In genomic region chr18:2997846-2998599, GRCh38 we compare ENCODE assay signal across 9 cellular contexts.
A peak's percentile ranks its signal among the peaks of the same experiment; 100 is the strongest.
DNase-seq lines count a peak whose midpoint lies in the region; ATAC-seq and TF ChIP-seq lines count a peak whose summit lies in the region.
"Had no signal": no experiment of that assay in that cellular context is flagged by ENCODE, and none has a peak within 500 bp of the region (broad histone marks: within the 10 kb centered on the region; RNA-seq: fewer than 3 reads in every experiment).

No MANE protein-coding gene starts in this region.

- H3K27me3 Mint-ChIP-seq in stimulated activated naive CD8-positive, alpha-beta T cell treated with anti-CD3 and anti-CD28 coated beads, Interleukin-15, amount 100 ng/mL, for 72 hours: no peaks in the 10 kb centered on the region

- peak overlapping the region; percentile 13 for H3K9ac ChIP-seq in Loucy (ENCODE audit: low read depth, low read length, poor library complexity, severe bottlenecking)

- peak overlapping the region; percentile 78 for H3K27ac ChIP-seq in layer of hippocampus (ENCODE audit: low read depth, low read length)
- H3K27ac ChIP-seq: SK-N-MC had no signal

- DNase-seq in amniotic epithelial cell (ENCODE audit: low read depth): peak; percentile 65
- DNase-seq in stimulated activated naive CD8-positive, alpha-beta T cell treated with anti-CD3 and anti-CD28 coated beads, Interleukin-15, amount 100 ng/mL, for 72 hours: no peak
- no peak for DNase-seq in NCI-H1092 (lab: John Stamatoyannopoulos, UW)
- no peak for DNase-seq in cortex of kidney (lab: John Stamatoyannopoulos, UW)

- peaks cover 8% of the 10 kb centered on the region for H4K20me1 ChIP-seq in Loucy (ENCODE audit: insufficient read depth, low read length, poor library complexity, severe bottlenecking)

- no peak overlapping the region for H2AFZ ChIP-seq in Loucy (ENCODE audit: low read length)

- peak overlapping the region in 1 of 2 donors; percentile 89 for H3K27ac Mint-ChIP-seq in stimulated activated naive CD8-positive, alpha-beta T cell treated with anti-CD3 and anti-CD28 coated beads, Interleukin-15, amount 100 ng/mL, for 72 hours

- H3K9me3 Mint-ChIP-seq in stimulated activated naive CD8-positive, alpha-beta T cell treated with anti-CD3 and anti-CD28 coated beads, Interleukin-15, amount 100 ng/mL, for 72 hours: no peaks in the 10 kb centered on the region

- peaks cover 12% of the 10 kb centered on the region; the same call in 1 of the 2 replicates for H3K36me3 ChIP-seq in Loucy (ENCODE audit: insufficient read depth, low read length)

- peak overlapping the region; percentile 5 for H3K4me3 ChIP-seq in Loucy (ENCODE audit: low read length, poor library complexity, severe bottlenecking)
- H3K4me3 ChIP-seq: SK-N-MC had no signal

- H3K4me1 ChIP-seq in Loucy (ENCODE audit: insufficient read depth, low read length, poor library complexity, severe bottlenecking): peaks cover 49% of the 10 kb centered on the region

- no peaks in the 10 kb centered on the region for H3K27me3 ChIP-seq in Loucy (ENCODE audit: insufficient read depth, low read length, poor library complexity, severe bottlenecking)
- no peaks in the 10 kb centered on the region for H3K27me3 ChIP-seq in layer of hippocampus (ENCODE audit: control insufficient read depth, insufficient read depth, low read length)

- no peaks in the 10 kb centered on the region for H3K9me3 ChIP-seq in Loucy (ENCODE audit: insufficient read depth, low read depth, low read length)

- no peak for TF ChIP-seq CTCF in Loucy (conservative IDR thresholded peaks at IDR 0.05; ENCODE audit: low read length)

- H3K4me1 Mint-ChIP-seq in stimulated activated naive CD8-positive, alpha-beta T cell treated with anti-CD3 and anti-CD28 coated beads, Interleukin-15, amount 100 ng/mL, for 72 hours: peaks cover 76% of the 10 kb centered on the region

- peak overlapping the region; percentile 38 to 77 for H3K4me3 Mint-ChIP-seq in stimulated activated naive CD8-positive, alpha-beta T cell treated with anti-CD3 and anti-CD28 coated beads, Interleukin-15, amount 100 ng/mL, for 72 hours

- no peaks in the 10 kb centered on the region for H3F3A ChIP-seq in Loucy (ENCODE audit: low read depth)

- no peaks in the 10 kb centered on the region for H3K9me2 ChIP-seq in Loucy (replicated peaks; ENCODE audit: low read depth, low read length)

- peaks cover 96% of the 10 kb centered on the region for H3K79me2 ChIP-seq in Loucy (ENCODE audit: insufficient read depth, low read length)

- no peak for ATAC-seq in stimulated activated naive CD8-positive, alpha-beta T cell treated with anti-CD3 and anti-CD28 coated beads, Interleukin-15, amount 100 ng/mL, for 72 hours
- ATAC-seq in GM18873 (IDR thresholded peaks at IDR 0.05; ENCODE audit: low FRiP score, unreplicated experiment) (no peak), HG02571 (IDR thresholded peaks at IDR 0.05; ENCODE audit: unreplicated experiment) (no peak)

- peak overlapping the region; percentile 49 for H3K4me2 ChIP-seq in Loucy (ENCODE audit: low read depth, low read length, poor library complexity, severe bottlenecking)
